In genomic region chr14:75303415-75303814, GRCh38 we compare ENCODE assay signal across 1 cellular context.
TF ChIP-seq lines count a peak whose summit lies in the region.

No MANE protein-coding gene starts in this region.

TF ChIP-seq in GM23338, 12 proteins besides CTCF, POLR2A, EP300 and RAD21 (continued from another document):
- TF ChIP-seq ZNF462 (CRISPR knock-in tag; IDR thresholded peaks at IDR 0.05) = no peak
- TF ChIP-seq JUNB (IDR thresholded peaks at IDR 0.05; ENCODE audit: unreplicated experiment) = no peak
- TF ChIP-seq POLR2AphosphoS5 (IDR thresholded peaks at IDR 0.05; ENCODE audit: low read depth) = no peak
- TF ChIP-seq ZNF331 (CRISPR knock-in tag; IDR thresholded peaks at IDR 0.05; ENCODE audit: low read depth) = no peak
- no peak for TF ChIP-seq EZH2phosphoT487 (IDR thresholded peaks at IDR 0.05; ENCODE audit: unreplicated experiment)
- no peak for TF ChIP-seq EZH2 (IDR thresholded peaks at IDR 0.05; ENCODE audit: low read depth, unreplicated experiment)
- no peak for TF ChIP-seq NANOG (IDR thresholded peaks at IDR 0.05; ENCODE audit: borderline replicate concordance)
